Comparison of ENCODE assay signal across 18 cellular contexts in genomic region chr2:164782323-164782722, GRCh38. TPM values are rescaled to one million over a fixed set of nuclear protein-coding genes. Genes with fewer than 3 reads are reported as not detected.
DNase-seq lines count a peak whose midpoint lies in the region; ATAC-seq and TF ChIP-seq lines count a peak whose summit lies in the region.
"Had no signal": no experiment of that assay in that cellular context is flagged by ENCODE, and none has a peak within 500 bp of the region (broad histone marks: within the 10 kb centered on the region; RNA-seq: fewer than 3 reads in every experiment).

No MANE protein-coding gene starts in this region.

- BruUV-seq in Calu3 (replicated peaks; lab: Mats Ljungman, UMichigan) = no TSS peak

- no peaks in the 10 kb centered on the region for H3K9me3 ChIP-seq in heart left ventricle
- H3K9me3 ChIP-seq in MM.1S (replicated peaks; ENCODE audit: insufficient read depth, low read length) = no peaks in the 10 kb centered on the region

- no peaks in the 10 kb centered on the region for H3K9me2 ChIP-seq in MM.1S (replicated peaks; ENCODE audit: insufficient read depth, low read length)

- 57 to 81% (median 59%) methylated on average over 2 of the region's 2 CpGs for WGBS in heart left ventricle, 4 donors

- H4K20me1 ChIP-seq in MM.1S (ENCODE audit: insufficient read depth, low read length) = no peaks in the 10 kb centered on the region

- ATAC-seq in heart left ventricle (peak in 3 of 4 donors; percentile 55 to 88 (median 84)), HG03520 (IDR thresholded peaks at IDR 0.05; ENCODE audit: unreplicated experiment) (no peak), GM18909 (IDR thresholded peaks at IDR 0.05; ENCODE audit: poor library complexity, unreplicated experiment) (no peak)
- ATAC-seq: activated T-cell treated with anti-CD3 and anti-CD28 coated beads, Interleukin-2, amount 50 U/mL, for 4 hours; Panc1 had no signal

- peaks cover 9% of the 10 kb centered on the region; the same call in 1 of the 2 replicates for H3K79me2 ChIP-seq in MM.1S (ENCODE audit: low read length)

- peak; percentile 64 for DNase-seq in GM03348 (ENCODE audit: low spot score)
- DNase-seq in choroid plexus epithelial cell (ENCODE audit: low read depth) = peak; percentile 67
- DNase-seq in heart left ventricle = no peak
- peak; percentile 58 for DNase-seq in renal cortical epithelial cell (ENCODE audit: low read depth)
- no peak for DNase-seq in MM.1S
- no peak for DNase-seq in Calu3
- DNase-seq: activated CD4-positive, alpha-beta T cell treated with anti-CD3 and anti-CD28 coated beads, Interleukin-2, amount 50 U/mL, for 1 hour; activated T-cell treated with anti-CD3 and anti-CD28 coated beads, Interleukin-2, amount 50 U/mL, for 4 hours; amygdala; DMS53; hypothalamus; NCI-H526 treated with DMSO at 0.1 percent for 48 hours; stimulated activated CD4-positive, alpha-beta T cell treated with anti-CD3 and anti-CD28 coated beads, Interleukin-12 subunit alpha, Interleukin-12 subunit beta, amount 100 ng/mL, for 4 hours had no signal

- H3K9ac ChIP-seq in MM.1S (ENCODE audit: low read length) = no peak overlapping the region

- H3K36me3 Mint-ChIP-seq in Calu3 (ENCODE audit: insufficient read depth, unreplicated experiment) = no peaks in the 10 kb centered on the region

- no peak overlapping the region for H2AFZ ChIP-seq in MM.1S (ENCODE audit: low read length)

- TF ChIP-seq POLR2A in heart left ventricle (IDR thresholded peaks at IDR 0.05) = no peak

- CTCF ChIA-PET in Calu3 (lab: Charles Lee) = no interaction called here

- H3K4me3 ChIP-seq in choroid plexus epithelial cell (ENCODE audit: low read depth, low read length) = no peak overlapping the region
- no peak overlapping the region for H3K4me3 ChIP-seq in heart left ventricle
- no peak overlapping the region for H3K4me3 ChIP-seq in MM.1S (ENCODE audit: low read length)
- H3K4me3 ChIP-seq: lung had no signal

- intact Hi-C loops in heart left ventricle (cut with DNase I) (loop anchor here in 6 of 10 donors (5.0 to 10.0 kb wide), 3 partner anchors 52 to 60 kb away; partner anchors contain the start of gene COBLL1 (in 2 of the 6)), Calu3 (cut with micrococcal nuclease; ENCODE audit: unreplicated experiment) (no loop called here)

- no peak overlapping the region for H3K4me3 Mint-ChIP-seq in Calu3 (ENCODE audit: low read depth, unreplicated experiment)
- H3K4me3 Mint-ChIP-seq: activated T-cell treated with anti-CD3 and anti-CD28 coated beads, Interleukin-2, amount 50 U/mL, for 4 hours; T-helper 2 cell treated with Interferon-gamma antibody and Interleukin-4, amounts not matched to agents 5 μg/mL and 100 μg/mL, for 36 hours had no signal

- H3K9me3 Mint-ChIP-seq in Calu3 (ENCODE audit: low read depth, unreplicated experiment) = no peaks in the 10 kb centered on the region
- H3K9me3 Mint-ChIP-seq: activated T-cell treated with anti-CD3 and anti-CD28 coated beads, Interleukin-2, amount 50 U/mL, for 4 hours; T-helper 2 cell treated with Interferon-gamma antibody and Interleukin-4, amounts not matched to agents 5 μg/mL and 100 μg/mL, for 36 hours had no signal

- H3K27ac ChIP-seq in heart left ventricle (peak overlapping the region in 11 of 12 donors; percentile 1 to 79 (median 75)), MM.1S (ENCODE audit: low read length) (no peak overlapping the region)

- H3K36me3 ChIP-seq in heart left ventricle = no peaks in the 10 kb centered on the region
- no peaks in the 10 kb centered on the region for H3K36me3 ChIP-seq in MM.1S (replicated peaks; ENCODE audit: insufficient read depth, low read length)

- no peak for TF ChIP-seq CTCF in choroid plexus epithelial cell (conservative IDR thresholded peaks at IDR 0.05; ENCODE audit: low read depth, low read length)
- no peak for TF ChIP-seq CTCF in heart left ventricle (IDR thresholded peaks at IDR 0.05)
- TF ChIP-seq CTCF in MM.1S (IDR thresholded peaks at IDR 0.05; ENCODE audit: low read length) = no peak
- no peak for TF ChIP-seq CTCF in Calu3 (IDR thresholded peaks at IDR 0.05; ENCODE audit: unreplicated experiment)

- H3K27me3 ChIP-seq in heart left ventricle (no peaks in the 10 kb centered on the region), MM.1S (replicated peaks; ENCODE audit: insufficient read depth, low read length) (no peaks in the 10 kb centered on the region)

- H3K4me1 Mint-ChIP-seq in Calu3 (ENCODE audit: low read depth, unreplicated experiment) = peaks cover 21% of the 10 kb centered on the region

- H3K27me3 Mint-ChIP-seq in Calu3 (ENCODE audit: unreplicated experiment) = no peaks in the 10 kb centered on the region

- H3K4me1 ChIP-seq in heart left ventricle (peaks cover 2 to 97% (median 65%) of the 10 kb centered on the region in 12 donors), MM.1S (ENCODE audit: low read length) (no peaks in the 10 kb centered on the region)

- H3K27ac Mint-ChIP-seq in Calu3 (ENCODE audit: unreplicated experiment) = no peak overlapping the region
- H3K27ac Mint-ChIP-seq: T-helper 2 cell treated with Interferon-gamma antibody and Interleukin-4, amounts not matched to agents 5 μg/mL and 100 μg/mL, for 36 hours had no signal

- no peak overlapping the region for H3K4me2 ChIP-seq in MM.1S (ENCODE audit: low read depth, low read length)

- no peaks in the 10 kb centered on the region for H3F3A ChIP-seq in MM.1S (ENCODE audit: insufficient read depth, low read length)

RNA-seq across cellular contexts. Expression of gene COBLL1, which starts 59.3 kb away (rescaled TPM):
- total RNA-seq in heart left ventricle (10 to 100 TPM; 11.0 to 36.9 (median 18.8) TPM), renal cortical epithelial cell (11.6 and 117 TPM in 2 replicates), Calu3 (2022) (44.9 and 56.9 TPM in 2 replicates)
- 1 to 10 TPM; 4.0 to 8.5 TPM for polyA plus RNA-seq in heart left ventricle

Comparison
In these comparisons a context has a peak if more than half of its experiments do, and no peak if none do; other contexts are left out.
1. DNase-seq: peak in GM03348 (single experiment), choroid plexus epithelial cell (single experiment) and renal cortical epithelial cell (single experiment); none in heart left ventricle (0 of 5), MM.1S (single experiment) and Calu3 (single experiment).
2. ATAC-seq: peak in heart left ventricle (3 of 4); none in HG03520 (single experiment) and GM18909 (single experiment).